8 cellular contexts compared by ENCODE assay signal in the genomic region with DNA sequence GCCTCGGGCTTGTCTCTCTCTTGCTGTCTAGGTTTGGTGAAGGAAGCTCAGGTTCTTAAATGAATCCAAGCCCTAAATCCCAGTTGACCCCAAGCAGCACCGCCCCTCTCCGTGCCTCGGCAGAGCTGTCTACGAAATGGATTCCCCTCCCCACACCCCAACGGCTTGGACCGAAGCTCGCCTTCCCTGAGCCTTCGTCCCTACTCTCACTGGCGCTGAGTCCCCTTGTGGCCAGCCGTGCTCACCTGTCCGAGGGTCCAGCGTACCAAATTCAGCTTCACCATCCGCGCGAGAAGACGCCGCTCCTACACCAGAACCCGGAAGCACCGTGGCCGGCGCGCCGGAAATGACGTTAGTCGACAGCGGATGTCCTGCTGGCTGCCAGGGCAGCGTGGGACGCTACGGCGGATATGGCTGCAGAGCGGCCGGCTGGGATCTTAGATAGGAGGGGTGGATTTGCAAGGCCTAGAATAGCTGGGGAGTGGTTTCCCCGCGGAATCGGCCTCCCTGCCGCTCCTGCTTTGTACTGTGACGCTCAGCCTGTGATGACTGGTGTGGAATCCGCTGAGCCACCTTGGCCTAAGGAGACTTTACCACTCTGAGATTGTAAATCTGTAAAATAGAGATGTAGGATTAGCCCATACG. TPM values are rescaled to one million over a fixed set of nuclear protein-coding genes. Genes with fewer than 3 reads are reported as not detected.
DNase-seq lines count a peak whose midpoint lies in the region; ATAC-seq and TF ChIP-seq lines count a peak whose summit lies in the region.

A gene (minus strand): TSS at position 325 of the 645 bp plus-strand sequence. CDS start 2,201 bp downstream, outside the sequence.

- H3K27ac ChIP-seq in spleen, result peak within 1 kb of the TSS; percentile 58 to 92 (median 77)

- H3K9me3 Mint-ChIP-seq in central memory CD8-positive, alpha-beta T cell, result no peaks in the 10 kb centered on the region

- no peaks in the 10 kb centered on the region for H3K9me3 ChIP-seq in spleen

- H3K4me3 ChIP-seq in spleen, result peak within 1 kb of the TSS; percentile 56 to 94 (median 84)

- H3K36me3 ChIP-seq in spleen, result peaks cover 0 to 35% (median 30%) of the 10 kb centered on the region in 6 donors

- H3K27me3 Mint-ChIP-seq in central memory CD8-positive, alpha-beta T cell, result no peaks in the 10 kb centered on the region

- ATAC-seq in GM18907 (IDR thresholded peaks at IDR 0.05; ENCODE audit: unreplicated experiment), result peak; percentile 84
- ATAC-seq in HG03175 (IDR thresholded peaks at IDR 0.05; ENCODE audit: unreplicated experiment), result peak; percentile 96
- ATAC-seq in activated CD4-positive, CD25-positive, alpha-beta regulatory T cell treated with anti-CD3 and anti-CD28 coated beads, Interleukin-2, amount 50 U/mL, for 24 hours, result peak; percentile 98 to 99
- ATAC-seq in central memory CD8-positive, alpha-beta T cell (replicated peaks; ENCODE audit: extremely low read depth, poor library complexity, severe bottlenecking), result peak; percentile 90

- TF ChIP-seq POLR2A in spleen (IDR thresholded peaks at IDR 0.05), result peak in 1 of 3 donors; percentile 42

- H3K36me3 Mint-ChIP-seq in central memory CD8-positive, alpha-beta T cell (ENCODE audit: insufficient read depth), result peaks cover 32% of the 10 kb centered on the region

- peak within 1 kb of the TSS; percentile 99 for H3K27ac Mint-ChIP-seq in central memory CD8-positive, alpha-beta T cell (ENCODE audit: low read depth)

- H3K4me1 Mint-ChIP-seq in central memory CD8-positive, alpha-beta T cell, result peaks cover 38% of the 10 kb centered on the region

- peak within 1 kb of the TSS; percentile 98 for H3K4me3 Mint-ChIP-seq in central memory CD8-positive, alpha-beta T cell

- no peaks in the 10 kb centered on the region for H3K27me3 ChIP-seq in spleen (replicated peaks in 1 of 7)

- intact Hi-C loops in spleen (cut with DNase I; ENCODE audit: low total_unique reads), result no loop called here

- peaks cover 19 to 59% (median 37%) of the 10 kb centered on the region in 6 donors for H3K4me1 ChIP-seq in spleen

- 0 to 1% (median 0%) methylated on average over 37 to 40 of the region's 40 CpGs for WGBS in spleen, 5 donors

- DNase-seq in AG08395 (ENCODE audit: low spot score) (peak; percentile 97), NCI-H446 treated with DMSO at 0.1 percent for 48 hours (lab: John Stamatoyannopoulos, UW) (peak; percentile 76), inferior parietal cortex (ENCODE audit: extremely low spot score) (peak; percentile 96), spleen (peak; percentile 98)
- peak; percentile 76 to 77 for DNase-seq in central memory CD8-positive, alpha-beta T cell (ENCODE audit: low spot score in 2 of 2)

- peak in 2 of 11 experiments; percentile 13 to 14 for TF ChIP-seq CTCF in spleen (IDR thresholded peaks at IDR 0.05 in 8 of 11, conservative IDR thresholded peaks at IDR 0.05 in 3 of 11)

RNA-seq across cellular contexts. Expression of the gene that starts here (rescaled TPM):
- 10 to 100 TPM; 30.5 to 46.3 (median 42.2) TPM for total RNA-seq in spleen
- 10 to 100 TPM; 21.5 to 32.1 (median 27.3) TPM for polyA plus RNA-seq in spleen

Comparison
In these comparisons a context has a peak if more than half of its experiments do, and no peak if none do; other contexts are left out.
1. Peak in every context shown above with its lines: DNase-seq, ATAC-seq, H3K4me3 ChIP-seq and H3K27ac ChIP-seq.